Comparison of ENCODE assay signal across 32 cellular contexts in the genomic region with DNA sequence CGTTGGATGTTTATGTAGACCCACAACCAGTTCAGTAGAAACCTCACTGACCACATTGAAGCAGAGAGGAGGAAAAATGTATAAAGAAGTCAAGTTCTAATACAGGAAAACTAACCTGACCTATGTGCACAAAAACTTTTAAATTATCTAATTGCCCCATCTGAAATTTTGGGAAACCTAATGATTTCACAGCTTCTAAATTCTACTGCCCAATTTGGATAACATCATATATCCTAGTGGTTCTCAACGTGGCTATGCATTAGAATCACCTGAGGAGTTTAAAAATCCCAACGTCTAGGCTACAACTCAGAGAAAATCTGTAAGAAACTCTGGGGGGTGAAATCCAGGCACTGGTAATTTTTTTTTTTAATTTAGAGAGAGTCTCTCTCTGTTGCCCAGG. TPM values are rescaled to one million over a fixed set of nuclear protein-coding genes. Genes with fewer than 3 reads are reported as not detected.
"Had no signal": no experiment of that assay in that cellular context is flagged by ENCODE, and none has a peak within 500 bp of the region (broad histone marks: within the 10 kb centered on the region; RNA-seq: fewer than 3 reads in every experiment).

No MANE protein-coding gene starts in this region.

- ATAC-seq: naive thymus-derived CD4-positive, alpha-beta T cell; natural killer cell; stimulated activated memory B cell treated with anti-CD40 and anti-IgM and Interleukin-4, amounts not matched to agents 10 μg/mL and 1 μg/mL and 100 μg/mL, for 72 hours; stimulated activated naive CD8-positive, alpha-beta T cell treated with anti-CD3 and anti-CD28 coated beads, Interleukin-15, amount 100 ng/mL, for 72 hours; stimulated activated naive CD8-positive, alpha-beta T cell treated with anti-CD3 and anti-CD28 coated beads, Interleukin-15, Interleukin-2, amounts not matched to agents 100 U/mL and 50 U/mL, for 24 hours; upper lobe of right lung had no signal

- H3K4me3 ChIP-seq: neural progenitor cell, ovary, skin epidermis, smooth muscle cell, spleen, suprapubic skin, testis, tibial artery, transverse colon, upper lobe of right lung, vagina had no signal

- DNase-seq: naive thymus-derived CD4-positive, alpha-beta T cell; natural killer cell; occipital lobe; ovary; posterior cingulate gyrus; retina; right cardiac atrium; spleen; stimulated activated CD4-positive, alpha-beta T cell treated with anti-CD3 and anti-CD28 coated beads, Interleukin-12 subunit alpha, Interleukin-12 subunit beta, amount 100 ng/mL, for 4 hours; stimulated activated CD4-positive, alpha-beta T cell treated with anti-CD3 and anti-CD28 coated beads, Interleukin-1b, Interleukin-23, amount 100 ng/mL, for 48 hours; stimulated activated CD4-positive, alpha-beta T cell treated with anti-CD3 and anti-CD28 coated beads, Interleukin-4, amount 100 ng/mL, for 1 hour; stimulated activated CD4-positive, alpha-beta T cell treated with anti-CD3 and anti-CD28 coated beads, Interleukin-4, amount 100 ng/mL, for 4 hours; stimulated activated CD8-positive, alpha-beta memory T cell treated with anti-CD3 and anti-CD28 coated beads, Interleukin-4, amount 100 ng/mL, for 48 hours; stimulated activated naive CD4-positive, alpha-beta T cell; stimulated activated naive CD8-positive, alpha-beta T cell treated with anti-CD3 and anti-CD28 coated beads, Interleukin-15, amount 100 ng/mL, for 72 hours; stimulated activated naive CD8-positive, alpha-beta T cell treated with anti-CD3 and anti-CD28 coated beads, Interleukin-15, Interleukin-2, amounts not matched to agents 100 U/mL and 50 U/mL, for 24 hours; substantia nigra; transverse colon; upper lobe of right lung had no signal

- H3K9me3 ChIP-seq: ovary, spleen, suprapubic skin, testis, tibial artery, transverse colon, upper lobe of right lung, vagina had no signal

- H3K27me3 ChIP-seq: neural progenitor cell, ovary, suprapubic skin, testis, tibial artery, transverse colon, upper lobe of right lung, vagina had no signal

- FAIRE-seq: urothelium cell line had no signal

- H2AFZ ChIP-seq: neural progenitor cell, parathyroid adenoma had no signal

- H3K4me2 ChIP-seq: neural progenitor cell, smooth muscle cell had no signal

- H3K36me3 ChIP-seq: neural progenitor cell, ovary, spleen, suprapubic skin, tibial artery, transverse colon, upper lobe of right lung, vagina had no signal

- H3K79me2 ChIP-seq: parathyroid adenoma had no signal

- H3K27ac ChIP-seq: neural progenitor cell, ovary, parathyroid adenoma, skin epidermis, spleen, suprapubic skin, tibial artery, transverse colon, upper lobe of right lung, vagina had no signal

- H3K4me1 ChIP-seq: neural progenitor cell, parathyroid adenoma, spleen, tibial artery, upper lobe of right lung had no signal

RNA-seq across cellular contexts. Expression of a gene that starts 7.3 kb away (rescaled TPM):
- total RNA-seq: naive thymus-derived CD4-positive, alpha-beta T cell; natural killer cell; occipital lobe; progenitor cell of endocrine pancreas; spleen; upper lobe of right lung had no signal
- polyA plus RNA-seq: naive thymus-derived CD4-positive, alpha-beta T cell; neural cell; smooth muscle cell had no signal

RNA-seq across cellular contexts. Expression of a gene that starts 14.3 kb away (rescaled TPM):
- total RNA-seq: naive thymus-derived CD4-positive, alpha-beta T cell; natural killer cell; occipital lobe; progenitor cell of endocrine pancreas; pulmonary artery endothelial cell; right cardiac atrium; spleen; upper lobe of right lung had no signal
- polyA plus RNA-seq: naive thymus-derived CD4-positive, alpha-beta T cell; neural cell; ovary; spleen had no signal
